Comparison of ENCODE assay signal across 20 cellular contexts in genomic region chr3:20352547-20353164, GRCh38.
A peak's percentile ranks its signal among the peaks of the same experiment; 100 is the strongest.
DNase-seq lines count a peak whose midpoint lies in the region; ATAC-seq and TF ChIP-seq lines count a peak whose summit lies in the region.
"Had no signal": no experiment of that assay in that cellular context is flagged by ENCODE, and none has a peak within 500 bp of the region (broad histone marks: within the 10 kb centered on the region; RNA-seq: fewer than 3 reads in every experiment).

No MANE protein-coding gene starts in this region.

- in situ Hi-C loops in gastrocnemius medialis (cut with MboI; ENCODE audit: low sequenced_read_pairs in 4 of 4) = no loop called here

- H3K4me3 ChIP-seq in adipocyte (ENCODE audit: low read length) (no peak overlapping the region), gastrocnemius medialis (no peak overlapping the region), gastroesophageal sphincter (no peak overlapping the region)
- H3K4me3 ChIP-seq: spleen, upper lobe of left lung had no signal

- H3K36me3 ChIP-seq in adipocyte (ENCODE audit: control insufficient read depth, insufficient read depth, low read length, severe bottlenecking) (no peaks in the 10 kb centered on the region), gastrocnemius medialis (no peaks in the 10 kb centered on the region), gastroesophageal sphincter (no peaks in the 10 kb centered on the region)
- H3K36me3 ChIP-seq: spleen, upper lobe of left lung had no signal

- no peaks in the 10 kb centered on the region for H3K27me3 ChIP-seq in adipocyte (replicated peaks; ENCODE audit: control insufficient read depth, insufficient read depth, low read length)
- no peaks in the 10 kb centered on the region for H3K27me3 ChIP-seq in gastrocnemius medialis
- no peaks in the 10 kb centered on the region for H3K27me3 ChIP-seq in gastroesophageal sphincter
- H3K27me3 ChIP-seq: spleen, upper lobe of left lung had no signal

- WGBS in gastroesophageal sphincter (ENCODE audit: low coverage in 1 of 2), 2 donors = 50 to 87% methylated on average over 3 of the region's 3 CpGs

- DNase-seq in DMS 273 (lab: John Stamatoyannopoulos, UW; ENCODE audit: unreplicated experiment) (peak; percentile 71), NCI-H2171 treated with DMSO at 0.1 percent for 48 hours (lab: John Stamatoyannopoulos, UW) (peak; percentile 89), adipocyte (ENCODE audit: low read depth) (peak; percentile 24), foreskin melanocyte (peak; percentile 63), DMS53 (lab: John Stamatoyannopoulos, UW) (no peak), gastrocnemius medialis (no peak)
- DNase-seq: activated T-cell treated with anti-CD3 and anti-CD28 coated beads, Interleukin-2, amount 50 U/mL, for 48 hours; CD8-positive, alpha-beta T cell; GDM1; hypothalamus; MM.1S; NCI-H2107; SHP77; spleen; stimulated activated naive CD4-positive, alpha-beta T cell; upper lobe of left lung had no signal

- H3K4me1 ChIP-seq in adipocyte (ENCODE audit: control insufficient read depth, insufficient read depth, low read length) (no peaks in the 10 kb centered on the region), gastrocnemius medialis (no peaks in the 10 kb centered on the region), gastroesophageal sphincter (no peaks in the 10 kb centered on the region)
- H3K4me1 ChIP-seq: parathyroid adenoma, spleen, upper lobe of left lung had no signal

- H3K9me3 ChIP-seq in adipocyte (ENCODE audit: control insufficient read depth, low read length) (no peaks in the 10 kb centered on the region), gastrocnemius medialis (no peaks in the 10 kb centered on the region), gastroesophageal sphincter (no peaks in the 10 kb centered on the region)
- H3K9me3 ChIP-seq: spleen, upper lobe of left lung had no signal

- ATAC-seq in gastrocnemius medialis (no peak), HG02884 (IDR thresholded peaks at IDR 0.05; ENCODE audit: unreplicated experiment) (no peak), gastroesophageal sphincter (no peak)
- ATAC-seq: CD8-positive, alpha-beta T cell had no signal

- no peak overlapping the region for H3K9ac ChIP-seq in adipocyte (ENCODE audit: low read length)
- H3K9ac ChIP-seq: parathyroid adenoma had no signal

- no peak for TF ChIP-seq EP300 in gastroesophageal sphincter (IDR thresholded peaks at IDR 0.05)

- no peak for TF ChIP-seq POLR2A in gastrocnemius medialis (IDR thresholded peaks at IDR 0.05)
- no peak for TF ChIP-seq POLR2A in gastroesophageal sphincter (IDR thresholded peaks at IDR 0.05)

- TF ChIP-seq CTCF in gastrocnemius medialis (IDR thresholded peaks at IDR 0.05 in 4 of 5, conservative IDR thresholded peaks at IDR 0.05 in 1 of 5) = no peak
- TF ChIP-seq CTCF in gastroesophageal sphincter (IDR thresholded peaks at IDR 0.05) = no peak

- H3K27ac ChIP-seq in gastrocnemius medialis (no peak overlapping the region), gastroesophageal sphincter (no peak overlapping the region)
- H3K27ac ChIP-seq: epithelial cell of prostate, parathyroid adenoma, spleen, upper lobe of left lung had no signal

- intact Hi-C loops in gastrocnemius medialis (cut with DNase I; ENCODE audit: low total_unique reads) = no loop called here

Comparison
In these comparisons a context has a peak if more than half of its experiments do, and no peak if none do; other contexts are left out.
1. DNase-seq: peak in DMS 273 (single experiment), NCI-H2171 treated with DMSO at 0.1 percent for 48 hours (single experiment), adipocyte (single experiment) and foreskin melanocyte (single experiment); none in DMS53 (single experiment) and gastrocnemius medialis (0 of 2).